ENCODE assay signal across 8 cellular contexts in genomic region chr6:139323511-139324445, GRCh38. TPM values are rescaled to one million over a fixed set of nuclear protein-coding genes. Genes with fewer than 3 reads are reported as not detected.
DNase-seq lines count a peak whose midpoint lies in the region; ATAC-seq and TF ChIP-seq lines count a peak whose summit lies in the region.

No MANE protein-coding gene starts in this region.

- H3F3A ChIP-seq in GM23248 (ENCODE audit: insufficient read depth) = no peaks in the 10 kb centered on the region

- H2AFZ ChIP-seq in GM23248 = peak overlapping the region; percentile 60

- POLR2A ChIA-PET in CD4-positive, alpha-beta memory T cell (lab: Charles Lee; ENCODE audit: partially characterized antibody) = interaction anchor here (0.5 to 7.9 kb wide), 32 partner anchors 8 to 550 kb away, joined by 3 to 172 read pairs (median 5); partner anchors contain the start of genes CCDC28A, CITED2, HECA and TXLNB

- in situ Hi-C loops in GM23248 (cut with MboI) = no loop called here

- no peaks in the 10 kb centered on the region for H3K79me2 ChIP-seq in GM23248 (ENCODE audit: insufficient read depth)

- H3K4me3 Mint-ChIP-seq in CD4-positive, alpha-beta memory T cell = peak overlapping the region; percentile 78 to 92 (median 88)
- H3K4me3 Mint-ChIP-seq in activated CD8-positive, alpha-beta memory T cell treated with anti-CD3 and anti-CD28 coated beads, Interleukin-2, amount 10 ng/mL, durations not matched to agents 7 days and 5 days = peak overlapping the region; percentile 65
- no peak overlapping the region for H3K4me3 Mint-ChIP-seq in neural crest cell

- TF ChIP-seq CTCF in esophagus squamous epithelium (IDR thresholded peaks at IDR 0.05) (no peak), neural crest cell (conservative IDR thresholded peaks at IDR 0.05) (no peak)

- peak; percentile 89 for ATAC-seq in activated CD8-positive, alpha-beta memory T cell treated with anti-CD3 and anti-CD28 coated beads, Interleukin-2, amount 10 ng/mL, durations not matched to agents 7 days and 5 days

- intact Hi-C loops in CD4-positive, alpha-beta memory T cell (cut with micrococcal nuclease) = loop anchor here (1.0 to 5.0 kb wide), 7 partner anchors 32 to 550 kb away; partner anchors contain the start of genes CCDC28A and TXLNB
- intact Hi-C loops in esophagus squamous epithelium (cut with DNase I) = no loop called here

- no peaks in the 10 kb centered on the region for H3K27me3 ChIP-seq in CD4-positive, alpha-beta memory T cell (ENCODE audit: insufficient read depth, low read length)
- H3K27me3 ChIP-seq in GM23248 (replicated peaks; ENCODE audit: insufficient read depth) (no peaks in the 10 kb centered on the region), esophagus squamous epithelium (no peaks in the 10 kb centered on the region), stomach smooth muscle (ENCODE audit: control insufficient read depth in 1 of 2, insufficient read depth in 2 of 2, low read length in 2 of 2) (no peaks in the 10 kb centered on the region)

- peak in 1 of 4 donors; percentile 39 for TF ChIP-seq POLR2A in esophagus squamous epithelium (IDR thresholded peaks at IDR 0.05)

- peak overlapping the region; percentile 98 to 100 (median 98) for H3K27ac Mint-ChIP-seq in CD4-positive, alpha-beta memory T cell
- peak overlapping the region; percentile 92 for H3K27ac Mint-ChIP-seq in activated CD8-positive, alpha-beta memory T cell treated with anti-CD3 and anti-CD28 coated beads, Interleukin-2, amount 10 ng/mL, durations not matched to agents 7 days and 5 days
- peak overlapping the region; percentile 39 for H3K27ac Mint-ChIP-seq in neural crest cell (ENCODE audit: unreplicated experiment)

- no peaks in the 10 kb centered on the region for H3K9me2 ChIP-seq in GM23248 (ENCODE audit: insufficient read depth)

- H3K4me1 ChIP-seq in CD4-positive, alpha-beta memory T cell (ENCODE audit: insufficient read depth, low read length) = peaks cover 35% of the 10 kb centered on the region
- no peaks in the 10 kb centered on the region for H3K4me1 ChIP-seq in GM23248 (ENCODE audit: insufficient read depth)
- H3K4me1 ChIP-seq in esophagus squamous epithelium = peaks cover 0 to 15% (median 3%) of the 10 kb centered on the region in 3 donors
- no peaks in the 10 kb centered on the region for H3K4me1 ChIP-seq in stomach smooth muscle (ENCODE audit: control insufficient read depth, insufficient read depth, low read length)

- peak overlapping the region; percentile 87 for H3K27ac ChIP-seq in CD4-positive, alpha-beta memory T cell (ENCODE audit: low read depth, low read length)
- H3K27ac ChIP-seq in GM23248 = no peak overlapping the region
- H3K27ac ChIP-seq in esophagus squamous epithelium = peak overlapping the region in 3 of 4 donors; percentile 60 to 69 (median 65)
- H3K27ac ChIP-seq in stomach smooth muscle (ENCODE audit: low read length) = no peak overlapping the region

- peak overlapping the region; percentile 10 for H3K4me2 ChIP-seq in GM23248 (ENCODE audit: unreplicated experiment)

- H3K9me3 Mint-ChIP-seq in CD4-positive, alpha-beta memory T cell = peaks cover 0 to 3% (median 0%) of the 10 kb centered on the region in 8 donors
- peaks cover 10% of the 10 kb centered on the region for H3K9me3 Mint-ChIP-seq in activated CD8-positive, alpha-beta memory T cell treated with anti-CD3 and anti-CD28 coated beads, Interleukin-2, amount 10 ng/mL, durations not matched to agents 7 days and 5 days (ENCODE audit: low read depth)
- peaks cover 2% of the 10 kb centered on the region for H3K9me3 Mint-ChIP-seq in neural crest cell

- H3K36me3 Mint-ChIP-seq in CD4-positive, alpha-beta memory T cell = peaks cover 0 to 5% of the 10 kb centered on the region in 2 donors
- peaks cover 21% of the 10 kb centered on the region for H3K36me3 Mint-ChIP-seq in activated CD8-positive, alpha-beta memory T cell treated with anti-CD3 and anti-CD28 coated beads, Interleukin-2, amount 10 ng/mL, durations not matched to agents 7 days and 5 days
- H3K36me3 Mint-ChIP-seq in neural crest cell (ENCODE audit: low read depth) = no peaks in the 10 kb centered on the region

- peak overlapping the region; percentile 33 to 61 for H3K4me3 ChIP-seq in CD4-positive, alpha-beta memory T cell (ENCODE audit: low read length in 2 of 2)
- H3K4me3 ChIP-seq in GM23248 (peak overlapping the region; percentile 42), esophagus squamous epithelium (peak overlapping the region in 3 of 4 donors; percentile 12 to 50 (median 23)), stomach smooth muscle (ENCODE audit: low read length in 2 of 2) (peak overlapping the region; percentile 17 to 49)

- H4K20me1 ChIP-seq in GM23248 (ENCODE audit: insufficient read depth) = no peaks in the 10 kb centered on the region

- H3K9me3 ChIP-seq in CD4-positive, alpha-beta memory T cell (ENCODE audit: control insufficient read depth in 1 of 2, low read length in 2 of 2) = no peaks in the 10 kb centered on the region
- H3K9me3 ChIP-seq in GM23248 (ENCODE audit: low read depth) (no peaks in the 10 kb centered on the region), esophagus squamous epithelium (no peaks in the 10 kb centered on the region), stomach smooth muscle (ENCODE audit: control insufficient read depth in 2 of 2, low read length in 2 of 2) (no peaks in the 10 kb centered on the region)

- 60 to 62% methylated on average over 22 of the region's 22 CpGs for WGBS in GM23248 (ENCODE audit: low coverage in 1 of 2, low lambda C conversion rate in 2 of 2, missing lambda C conversion rate in 2 of 2), 2 experiments
- WGBS in esophagus squamous epithelium, 2 donors = 47 to 59% methylated on average over 22 of the region's 22 CpGs

- peaks cover 21 to 43% (median 34%) of the 10 kb centered on the region in 4 donors for H3K4me1 Mint-ChIP-seq in CD4-positive, alpha-beta memory T cell
- peaks cover 24% of the 10 kb centered on the region for H3K4me1 Mint-ChIP-seq in activated CD8-positive, alpha-beta memory T cell treated with anti-CD3 and anti-CD28 coated beads, Interleukin-2, amount 10 ng/mL, durations not matched to agents 7 days and 5 days
- H3K4me1 Mint-ChIP-seq in neural crest cell = peaks cover 19% of the 10 kb centered on the region

- no peaks in the 10 kb centered on the region for H3K36me3 ChIP-seq in CD4-positive, alpha-beta memory T cell (ENCODE audit: insufficient read depth, low read length)
- H3K36me3 ChIP-seq in GM23248 (ENCODE audit: low read depth) (no peaks in the 10 kb centered on the region), esophagus squamous epithelium (no peaks in the 10 kb centered on the region), stomach smooth muscle (ENCODE audit: control insufficient read depth in 2 of 2, insufficient read depth in 2 of 2, low read length in 2 of 2) (no peaks in the 10 kb centered on the region)

- no peaks in the 10 kb centered on the region for H3K27me3 Mint-ChIP-seq in CD4-positive, alpha-beta memory T cell
- H3K27me3 Mint-ChIP-seq in activated CD8-positive, alpha-beta memory T cell treated with anti-CD3 and anti-CD28 coated beads, Interleukin-2, amount 10 ng/mL, durations not matched to agents 7 days and 5 days = no peaks in the 10 kb centered on the region
- no peaks in the 10 kb centered on the region for H3K27me3 Mint-ChIP-seq in neural crest cell (ENCODE audit: low read depth)

- H3K9ac ChIP-seq in GM23248 (no peak overlapping the region), stomach smooth muscle (ENCODE audit: low read length in 2 of 2) (no peak overlapping the region)

- CTCF ChIA-PET in CD4-positive, alpha-beta memory T cell (lab: Charles Lee; ENCODE audit: partially characterized antibody) = interaction anchor here (0.6 to 3.2 kb wide), 12 partner anchors 16 to 211 kb away, joined by 3 to 24 read pairs (median 4); partner anchors contain the start of gene TXLNB
- CTCF ChIA-PET in activated CD8-positive, alpha-beta memory T cell treated with anti-CD3 and anti-CD28 coated beads, Interleukin-2, amount 10 ng/mL, durations not matched to agents 7 days and 5 days (lab: Charles Lee) = interaction anchor here (0.7 to 2.5 kb wide), 9 partner anchors 32 to 210 kb away, joined by 3 to 14 read pairs (median 4); partner anchors contain the start of genes CITED2 and TXLNB

- DNase-seq in CD4-positive, alpha-beta memory T cell = peak; percentile 86 to 91 (median 89)
- DNase-seq in GM23248 = peak; percentile 69
- peak; percentile 89 to 91 for DNase-seq in NOMO-1 (lab: John Stamatoyannopoulos, UW; ENCODE audit: unreplicated experiment in 2 of 2)
- DNase-seq in activated CD8-positive, alpha-beta memory T cell treated with anti-CD3 and anti-CD28 coated beads, Interleukin-2, amount 10 ng/mL, durations not matched to agents 7 days and 5 days = peak; percentile 88
- peak; percentile 18 for DNase-seq in esophagus squamous epithelium (lab: John Stamatoyannopoulos, UW)
- peak; percentile 20 for DNase-seq in neural crest cell (ENCODE audit: low read depth, low spot score)
- no peak for DNase-seq in HuH-7.5 (ENCODE audit: low spot score)

RNA-seq across cellular contexts. Expression of gene TXLNB, which starts 32.0 kb away (rescaled TPM):
- 1 to 10 TPM; 1.4 to 1.6 TPM for total RNA-seq in CD4-positive, alpha-beta memory T cell
- polyA plus RNA-seq in CD4-positive, alpha-beta memory T cell = under 1 TPM in 1 of 2 donors, not detected in 1; 0.78 TPM
- total RNA-seq in GM23248 (2014; rRNA removed; shearing (Covaris generic)) = 0.13 and 0.22 TPM in 2 replicates
- polyA plus RNA-seq in GM23248 (2016; fragmentation: Nextera tagmentation; extraction: Ambion mirVana) = 0.23 TPM in 1 of 2 replicates, not detected in the other
- under 1 TPM; 0.23 to 0.38 TPM for total RNA-seq in activated CD8-positive, alpha-beta memory T cell treated with anti-CD3 and anti-CD28 coated beads, Interleukin-2, amount 10 ng/mL, durations not matched to agents 7 days and 5 days
- total RNA-seq in esophagus squamous epithelium = 1 to 10 TPM in 1 of 4 donors, under 1 TPM in 3; 0.04 to 1.1 (median 0.24) TPM
- total RNA-seq in neural crest cell = 0.61 and 0.65 TPM in 2 replicates

RNA-seq across cellular contexts. Expression of gene CITED2, which starts 50.7 kb away (rescaled TPM):
- 100 to 1,000 TPM; 114 to 118 TPM for total RNA-seq in CD4-positive, alpha-beta memory T cell
- polyA plus RNA-seq in CD4-positive, alpha-beta memory T cell = 10 to 100 TPM; 37.1 to 50.8 TPM
- total RNA-seq in GM23248 (2014; rRNA removed; shearing (Covaris generic)) = 1,051 and 1,192 TPM in 2 replicates
- 644 and 672 TPM in 2 replicates for polyA plus RNA-seq in GM23248 (2016; fragmentation: Nextera tagmentation; extraction: Ambion mirVana)
- 100 to 1,000 TPM; 102 to 107 TPM for total RNA-seq in activated CD8-positive, alpha-beta memory T cell treated with anti-CD3 and anti-CD28 coated beads, Interleukin-2, amount 10 ng/mL, durations not matched to agents 7 days and 5 days
- total RNA-seq in esophagus squamous epithelium (100 to 1,000 TPM in 1 of 4 donors, 10 to 100 TPM in 3; 24.8 to 169 (median 60.9) TPM), neural crest cell (122 and 126 TPM in 2 replicates)

Comparison
In these comparisons a context has a peak if more than half of its experiments do, and no peak if none do; other contexts are left out.
1. H3K27ac ChIP-seq: peak in CD4-positive, alpha-beta memory T cell (single experiment) and esophagus squamous epithelium (3 of 4); none in GM23248 (single experiment) and stomach smooth muscle (single experiment).
2. H3K27ac Mint-ChIP-seq: peak in every context shown above with its lines; median percentile 98 in CD4-positive, alpha-beta memory T cell; 92 in activated CD8-positive, alpha-beta memory T cell treated with anti-CD3 and anti-CD28 coated beads, Interleukin-2, amount 10 ng/mL, durations not matched to agents 7 days and 5 days; 39 in neural crest cell.
3. Peak in every context shown above with its lines, with median percentiles within 50 percentile points of each other: H3K4me3 ChIP-seq.